In the genomic region with DNA sequence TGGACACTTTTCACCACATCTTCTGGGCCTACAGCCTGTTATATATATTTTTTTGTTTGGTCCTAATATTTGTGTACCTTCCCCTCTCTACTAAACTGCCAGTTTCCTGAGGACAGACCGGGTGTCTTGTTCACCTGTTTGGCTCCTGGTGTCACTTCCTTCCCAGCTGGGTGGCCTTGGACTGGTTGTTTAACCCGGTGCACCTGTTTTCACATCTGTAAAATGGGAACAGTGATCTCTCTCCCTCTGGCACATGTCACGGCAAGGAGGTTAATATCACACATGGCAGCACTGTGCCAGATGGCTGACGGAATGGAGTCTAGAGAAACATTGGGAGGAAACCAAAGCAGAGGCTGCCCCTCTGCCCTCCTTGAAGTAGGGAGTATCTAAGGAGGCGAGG, we compare ENCODE assay signal across 25 cellular contexts.
"Had no signal": no experiment of that assay in that cellular context is flagged by ENCODE, and none has a peak within 500 bp of the region (broad histone marks: within the 10 kb centered on the region; RNA-seq: fewer than 3 reads in every experiment).

No MANE protein-coding gene starts in this region.

- H3K4me2 ChIP-seq: smooth muscle cell had no signal

- H3K4me3 Mint-ChIP-seq: activated CD4-positive, alpha-beta T cell treated with anti-CD3 and anti-CD28 coated beads, Interleukin-2, amount 10 ng/mL, durations not matched to agents 7 days and 5 days; activated CD8-positive, alpha-beta T cell treated with anti-CD3 and anti-CD28 coated beads for 36 hours; activated T-cell treated with anti-CD3 and anti-CD28 coated beads, Interleukin-2, amount 50 U/mL, for 72 hours; naive thymus-derived CD4-positive, alpha-beta T cell; T-helper 17 cell; type B pancreatic cell had no signal

- H3K36me3 Mint-ChIP-seq: activated naive CD4-positive, alpha-beta T cell treated with anti-CD3 and anti-CD28 coated beads, Interleukin-2, amount 50 U/mL, for 72 hours; naive thymus-derived CD4-positive, alpha-beta T cell; type B pancreatic cell had no signal

- H3K27me3 ChIP-seq: pancreas, vagina had no signal

- H3K4me3 ChIP-seq: coronary artery, pancreas, prostate gland, smooth muscle cell, vagina had no signal

- H3K36me3 ChIP-seq: pancreas, prostate gland, vagina had no signal

- H3K9me3 Mint-ChIP-seq: activated CD4-positive, alpha-beta T cell treated with anti-CD3 and anti-CD28 coated beads, Interleukin-2, amount 10 ng/mL, durations not matched to agents 7 days and 5 days; activated CD8-positive, alpha-beta T cell treated with anti-CD3 and anti-CD28 coated beads for 36 hours; activated naive CD4-positive, alpha-beta T cell treated with anti-CD3 and anti-CD28 coated beads, Interleukin-2, amount 50 U/mL, for 72 hours; activated T-cell treated with anti-CD3 and anti-CD28 coated beads, Interleukin-2, amount 50 U/mL, for 72 hours; type B pancreatic cell had no signal

- H3K9me3 ChIP-seq: pancreas, prostate gland, vagina had no signal

- ATAC-seq: activated CD8-positive, alpha-beta T cell treated with anti-CD3 and anti-CD28 coated beads for 36 hours; activated naive CD4-positive, alpha-beta T cell treated with anti-CD3 and anti-CD28 coated beads, Interleukin-2, amount 50 U/mL, for 72 hours; activated T-cell treated with anti-CD3 and anti-CD28 coated beads, Interleukin-2, amount 50 U/mL, for 72 hours; left cardiac atrium; naive thymus-derived CD4-positive, alpha-beta T cell; pancreas; T-helper 17 cell had no signal

- H3K27ac ChIP-seq: pancreas, prostate gland had no signal

- H3K4me1 Mint-ChIP-seq: activated CD4-positive, alpha-beta T cell treated with anti-CD3 and anti-CD28 coated beads, Interleukin-2, amount 10 ng/mL, durations not matched to agents 7 days and 5 days; T-helper 17 cell had no signal

- H3K27ac Mint-ChIP-seq: activated CD4-positive, alpha-beta T cell treated with anti-CD3 and anti-CD28 coated beads, Interleukin-2, amount 10 ng/mL, durations not matched to agents 7 days and 5 days; activated CD8-positive, alpha-beta T cell treated with anti-CD3 and anti-CD28 coated beads for 36 hours; activated naive CD4-positive, alpha-beta T cell treated with anti-CD3 and anti-CD28 coated beads, Interleukin-2, amount 50 U/mL, for 72 hours; activated T-cell treated with anti-CD3 and anti-CD28 coated beads, Interleukin-2, amount 50 U/mL, for 72 hours; naive thymus-derived CD4-positive, alpha-beta T cell; T-helper 17 cell had no signal

- DNase-seq: activated CD4-positive, alpha-beta T cell treated with anti-CD3 and anti-CD28 coated beads, Interleukin-2, amount 10 ng/mL, durations not matched to agents 7 days and 5 days; activated CD4-positive, CD25-positive, alpha-beta regulatory T cell treated with anti-CD3 and anti-CD28 coated beads, Interleukin-2, amount 50 U/mL, for 72 hours; activated CD8-positive, alpha-beta T cell treated with anti-CD3 and anti-CD28 coated beads for 36 hours; activated naive CD4-positive, alpha-beta T cell; activated T-cell treated with anti-CD3 and anti-CD28 coated beads, Interleukin-2, amount 50 U/mL, for 72 hours; cerebellar nuclear complex; head of caudate nucleus; hippocampal formation; left cardiac atrium; mammary epithelial cell; naive thymus-derived CD4-positive, alpha-beta T cell; nucleus accumbens; pancreas; retina; stimulated activated CD4-positive, alpha-beta T cell treated with anti-CD3 and anti-CD28 coated beads, Interleukin-15, amount 100 ng/mL, for 24 hours; stimulated activated CD4-positive, alpha-beta T cell treated with anti-CD3 and anti-CD28 coated beads, Interleukin-2, amount 100 ng/mL, for 24 hours; stimulated activated naive CD4-positive, alpha-beta T cell; T-helper 17 cell; T1000 had no signal
